23 cellular contexts compared by ENCODE assay signal in genomic region chr5:40983781-40984180, GRCh38.
A peak's percentile ranks its signal among the peaks of the same experiment; 100 is the strongest.
DNase-seq lines count a peak whose midpoint lies in the region; ATAC-seq and TF ChIP-seq lines count a peak whose summit lies in the region.
"Had no signal": no experiment of that assay in that cellular context is flagged by ENCODE, and none has a peak within 500 bp of the region (broad histone marks: within the 10 kb centered on the region; RNA-seq: fewer than 3 reads in every experiment).

No MANE protein-coding gene starts in this region.

- CTCF ChIA-PET in RWPE1 (lab: Yijun Ruan, JAX): no interaction called here

- no peaks in the 10 kb centered on the region for H3K36me3 Mint-ChIP-seq in activated T-cell treated with anti-CD3 and anti-CD28 coated beads, Interleukin-2, amount 50 U/mL, for 72 hours (ENCODE audit: insufficient read depth in 2 of 2)

- TF ChIP-seq CTCF in RWPE1 (conservative IDR thresholded peaks at IDR 0.05; ENCODE audit: low read depth) (no peak), epithelial cell of esophagus (IDR thresholded peaks at IDR 0.05; ENCODE audit: insufficient read depth, low read depth, low read length, missing control alignments) (no peak)

- peaks cover 8% of the 10 kb centered on the region for H3K27me3 Mint-ChIP-seq in activated T-cell treated with anti-CD3 and anti-CD28 coated beads, Interleukin-2, amount 50 U/mL, for 72 hours (ENCODE audit: low read depth)

- POLR2A ChIA-PET in RWPE1 (lab: Yijun Ruan, JAX; ENCODE audit: low non-redundant PET): no interaction called here

- no peaks in the 10 kb centered on the region for H3K4me1 Mint-ChIP-seq in activated T-cell treated with anti-CD3 and anti-CD28 coated beads, Interleukin-2, amount 50 U/mL, for 72 hours (ENCODE audit: low read depth)

- no peak overlapping the region for H3K27ac Mint-ChIP-seq in activated T-cell treated with anti-CD3 and anti-CD28 coated beads, Interleukin-2, amount 50 U/mL, for 72 hours

- H3K27ac ChIP-seq in RWPE1: no peak overlapping the region
- H3K27ac ChIP-seq: HL-60, Peyer's patch had no signal

- peaks cover 2 to 4% of the 10 kb centered on the region in 2 donors for H3K9me3 Mint-ChIP-seq in activated T-cell treated with anti-CD3 and anti-CD28 coated beads, Interleukin-2, amount 50 U/mL, for 72 hours

- no peak overlapping the region for H3K4me3 ChIP-seq in epithelial cell of esophagus (ENCODE audit: low read length)
- H3K4me3 ChIP-seq: Peyer's patch had no signal

- no peak for ATAC-seq in GM21825 (IDR thresholded peaks at IDR 0.05; ENCODE audit: unreplicated experiment)
- no peak for ATAC-seq in activated T-cell treated with anti-CD3 and anti-CD28 coated beads, Interleukin-2, amount 50 U/mL, for 72 hours (replicated peaks in 1 of 2)
- ATAC-seq in HG02840 (IDR thresholded peaks at IDR 0.05; ENCODE audit: low FRiP score, unreplicated experiment): no peak
- ATAC-seq: SK-N-SH treated with all-trans-retinoic acid at 6 μM for 48 hours had no signal

- DNase-seq in EH (ENCODE audit: low read depth): peak; percentile 52
- peak; percentile 18 for DNase-seq in HT1080 (ENCODE audit: low read depth)
- DNase-seq in RWPE1 (ENCODE audit: low spot score): peak; percentile 44
- peak; percentile 89 for DNase-seq in epithelial cell of esophagus (ENCODE audit: low read depth)
- no peak for DNase-seq in NK-92 treated with Interleukin-12 subunit alpha and Interleukin-12 subunit beta, amount 100 ng/mL, for 24 hours (lab: John Stamatoyannopoulos, UW)
- DNase-seq in activated T-cell treated with anti-CD3 and anti-CD28 coated beads, Interleukin-2, amount 50 U/mL, for 72 hours: no peak
- DNase-seq: 8988T, Calu3, DMS79 treated with DMSO at 0.1 percent for 48 hours, GOT3, HCEC 1CT, KG1, NCI-H1048, NCI-H1417, NCI-H1694 treated with DMSO at 0.1 percent for 48 hours, NCI-H2081, NCI-H2227 treated with DMSO at 0.1 percent for 48 hours, NCI-H526 treated with DMSO at 0.1 percent for 48 hours, Peyer's patch had no signal

- H3K4me3 Mint-ChIP-seq in activated T-cell treated with anti-CD3 and anti-CD28 coated beads, Interleukin-2, amount 50 U/mL, for 72 hours: no peak overlapping the region

Comparison
In these comparisons a context has a peak if more than half of its experiments do, and no peak if none do; other contexts are left out.
1. DNase-seq: peak in EH (single experiment), HT1080 (single experiment), RWPE1 (single experiment) and epithelial cell of esophagus (single experiment); none in NK-92 treated with Interleukin-12 subunit alpha and Interleukin-12 subunit beta, amount 100 ng/mL, for 24 hours (single experiment) and activated T-cell treated with anti-CD3 and anti-CD28 coated beads, Interleukin-2, amount 50 U/mL, for 72 hours (0 of 2).